In genomic region chrX:153973127-153974002, GRCh38 we compare ENCODE assay signal across 8 cellular contexts. TPM values are rescaled to one million over a fixed set of nuclear protein-coding genes. Genes with fewer than 3 reads are reported as not detected.
A peak's percentile ranks its signal among the peaks of the same experiment; 100 is the strongest.
DNase-seq lines count a peak whose midpoint lies in the region; ATAC-seq and TF ChIP-seq lines count a peak whose summit lies in the region.

No MANE protein-coding gene starts in this region.

- H3K4me2 ChIP-seq in skeletal muscle satellite cell (ENCODE audit: low read length): peak overlapping the region; percentile 95

- WGBS in gastroesophageal sphincter (ENCODE audit: low coverage in 1 of 2), 2 donors: 10 to 39% methylated on average over 8 to 9 of the region's 20 CpGs

- POLR2A ChIA-PET in T-cell (lab: Charles Lee): no interaction called here

- H3K36me3 ChIP-seq in gastroesophageal sphincter (no peaks in the 10 kb centered on the region), skeletal muscle satellite cell (ENCODE audit: insufficient read depth, low read length) (peaks cover 4% of the 10 kb centered on the region)

- DNase-seq in activated T-cell treated with anti-CD3 and anti-CD28 coated beads, Interleukin-2, amount 50 U/mL, for 4 hours: no peak
- no peak for DNase-seq in activated T-cell treated with anti-CD3 and anti-CD28 coated beads, Interleukin-2, amount 50 U/mL, for 48 hours
- no peak for DNase-seq in T-cell
- no peak for DNase-seq in dedifferentiated amniotic fluid mesenchymal stem cell (ENCODE audit: extremely low spot score)
- no peak for DNase-seq in cerebellum (ENCODE audit: low spot score)

- peaks cover 19% of the 10 kb centered on the region for H3K4me1 Mint-ChIP-seq in activated T-cell treated with anti-CD3 and anti-CD28 coated beads, Interleukin-2, amount 50 U/mL, for 4 hours (ENCODE audit: low read depth)
- peaks cover 28 to 36% (median 30%) of the 10 kb centered on the region in 3 donors for H3K4me1 Mint-ChIP-seq in T-cell

- H3K27me3 ChIP-seq in gastroesophageal sphincter: no peaks in the 10 kb centered on the region
- H3K27me3 ChIP-seq in skeletal muscle satellite cell (ENCODE audit: control insufficient read depth, insufficient read depth, low read length): no peaks in the 10 kb centered on the region

- H3K36me3 Mint-ChIP-seq in activated T-cell treated with anti-CD3 and anti-CD28 coated beads, Interleukin-2, amount 50 U/mL, for 4 hours (ENCODE audit: insufficient read depth): peaks cover 4% of the 10 kb centered on the region
- no peaks in the 10 kb centered on the region for H3K36me3 Mint-ChIP-seq in T-cell

- no peak for TF ChIP-seq POLR2A in gastroesophageal sphincter (IDR thresholded peaks at IDR 0.05)

- no peak for ATAC-seq in activated T-cell treated with anti-CD3 and anti-CD28 coated beads, Interleukin-2, amount 50 U/mL, for 4 hours
- ATAC-seq in T-cell (replicated peaks in 1 of 4) (no peak), gastroesophageal sphincter (no peak), GM19324 (IDR thresholded peaks at IDR 0.05; ENCODE audit: low FRiP score, unreplicated experiment) (no peak)

- peak overlapping the region; percentile 86 for H3K4me3 Mint-ChIP-seq in activated T-cell treated with anti-CD3 and anti-CD28 coated beads, Interleukin-2, amount 50 U/mL, for 4 hours
- H3K4me3 Mint-ChIP-seq in T-cell: peak overlapping the region; percentile 83 to 88 (median 86)

- TF ChIP-seq EP300 in gastroesophageal sphincter (IDR thresholded peaks at IDR 0.05): no peak

- peak overlapping the region; percentile 88 to 89 for H3K27ac Mint-ChIP-seq in T-cell

- H3K4me3 ChIP-seq in gastroesophageal sphincter (peak overlapping the region; percentile 65 to 76), skeletal muscle satellite cell (ENCODE audit: low read length) (peak overlapping the region; percentile 85)

- no peaks in the 10 kb centered on the region for H3K9me3 Mint-ChIP-seq in activated T-cell treated with anti-CD3 and anti-CD28 coated beads, Interleukin-2, amount 50 U/mL, for 4 hours
- H3K9me3 Mint-ChIP-seq in T-cell: no peaks in the 10 kb centered on the region

- CTCF ChIA-PET in T-cell (lab: Charles Lee): no interaction called here

- H3K9me3 ChIP-seq in gastroesophageal sphincter: no peaks in the 10 kb centered on the region
- no peaks in the 10 kb centered on the region for H3K9me3 ChIP-seq in skeletal muscle satellite cell (replicated peaks; ENCODE audit: low read length)

- H3K27ac ChIP-seq in gastroesophageal sphincter: peak overlapping the region; percentile 94 to 99 (median 98)

- H3K9ac ChIP-seq in skeletal muscle satellite cell (ENCODE audit: low read depth, low read length): peak overlapping the region; percentile 97

- H3K27me3 Mint-ChIP-seq in activated T-cell treated with anti-CD3 and anti-CD28 coated beads, Interleukin-2, amount 50 U/mL, for 4 hours (ENCODE audit: low read depth): no peaks in the 10 kb centered on the region
- H3K27me3 Mint-ChIP-seq in T-cell: no peaks in the 10 kb centered on the region

- H3K4me1 ChIP-seq in gastroesophageal sphincter (peaks cover 0 to 34% (median 19%) of the 10 kb centered on the region in 3 donors), skeletal muscle satellite cell (ENCODE audit: control insufficient read depth, insufficient read depth, low read length) (peaks cover 24% of the 10 kb centered on the region)

- TF ChIP-seq CTCF in gastroesophageal sphincter (IDR thresholded peaks at IDR 0.05): no peak

RNA-seq across cellular contexts. Expression of gene TMEM187, which starts 0.8 kb away (rescaled TPM):
- 1 to 10 TPM; 2.0 to 2.7 (median 2.3) TPM for total RNA-seq in activated T-cell treated with anti-CD3 and anti-CD28 coated beads, Interleukin-2, amount 50 U/mL, for 4 hours
- total RNA-seq in T-cell (10 to 100 TPM in 3 of 5 donors, 1 to 10 TPM in 2; 4.0 to 16.9 (median 14.1) TPM), gastroesophageal sphincter (1 to 10 TPM; 1.5 to 9.5 (median 5.4) TPM), cerebellum (1.3 TPM)
- total RNA-seq in skeletal muscle satellite cell (2012; rRNA removed): 6.8 and 7.6 TPM in 2 replicates

RNA-seq across cellular contexts. Expression of gene HCFC1, which starts 1.7 kb away (rescaled TPM):
- total RNA-seq in activated T-cell treated with anti-CD3 and anti-CD28 coated beads, Interleukin-2, amount 50 U/mL, for 4 hours: 100 to 1,000 TPM; 140 to 162 (median 150) TPM
- total RNA-seq in T-cell (10 to 100 TPM; 67.1 to 73.4 (median 69.2) TPM), gastroesophageal sphincter (10 to 100 TPM; 32.9 to 94.4 (median 43.1) TPM), cerebellum (20.0 TPM)
- total RNA-seq in skeletal muscle satellite cell (2012; rRNA removed): 22.6 and 24.5 TPM in 2 replicates

RNA-seq across cellular contexts. Expression of gene RENBP, which starts 28.9 kb away (rescaled TPM):
- total RNA-seq in activated T-cell treated with anti-CD3 and anti-CD28 coated beads, Interleukin-2, amount 50 U/mL, for 4 hours: 10 to 100 TPM in 1 of 3 donors, 1 to 10 TPM in 2; 6.9 to 10.4 (median 8.6) TPM
- total RNA-seq in T-cell (10 to 100 TPM; 10.2 to 23.5 (median 19.5) TPM), gastroesophageal sphincter (10 to 100 TPM in 3 of 4 donors, 1 to 10 TPM in 1; 8.1 to 15.0 (median 12.5) TPM), cerebellum (2.6 TPM)
- total RNA-seq in skeletal muscle satellite cell (2012; rRNA removed): 2.4 and 11.2 TPM in 2 replicates

RNA-seq across cellular contexts. Expression of gene NAA10, which starts 38.5 kb away (rescaled TPM):
- total RNA-seq in activated T-cell treated with anti-CD3 and anti-CD28 coated beads, Interleukin-2, amount 50 U/mL, for 4 hours: 100 to 1,000 TPM; 190 to 224 (median 221) TPM
- 10 to 100 TPM; 53.3 to 98.2 (median 80.0) TPM for total RNA-seq in T-cell
- 100 to 1,000 TPM in 1 of 4 donors, 10 to 100 TPM in 3; 68.3 to 103 (median 89.2) TPM for total RNA-seq in gastroesophageal sphincter
- total RNA-seq in skeletal muscle satellite cell (2012; rRNA removed): 102 and 164 TPM in 2 replicates
- 21.6 TPM for total RNA-seq in cerebellum

RNA-seq across cellular contexts. Expression of gene IRAK1, which starts 46.3 kb away (rescaled TPM):
- 100 to 1,000 TPM; 258 to 273 (median 272) TPM for total RNA-seq in activated T-cell treated with anti-CD3 and anti-CD28 coated beads, Interleukin-2, amount 50 U/mL, for 4 hours
- total RNA-seq in T-cell (100 to 1,000 TPM in 1 of 5 donors, 10 to 100 TPM in 4; 66.5 to 102 (median 85.0) TPM), gastroesophageal sphincter (10 to 100 TPM; 33.0 to 84.7 (median 41.6) TPM), cerebellum (10.9 TPM)
- total RNA-seq in skeletal muscle satellite cell (2012; rRNA removed): 60.3 and 68.2 TPM in 2 replicates
